In genomic region chr2:9797086-9797485, GRCh38 we compare ENCODE assay signal across 20 cellular contexts.
"Had no signal": no experiment of that assay in that cellular context is flagged by ENCODE, and none has a peak within 500 bp of the region (broad histone marks: within the 10 kb centered on the region; RNA-seq: fewer than 3 reads in every experiment).

No MANE protein-coding gene starts in this region.

- H3K36me3 ChIP-seq: cardiac muscle cell, tibial artery had no signal

- H3K9me3 ChIP-seq: mucosa of descending colon, tibial artery had no signal

- DNase-seq: activated B cell treated with CpG ODN at 0.5 μM for 24 hours; activated CD4-positive, alpha-beta T cell treated with anti-CD3 and anti-CD28 coated beads for 4 hours; activated CD4-positive, alpha-beta T cell treated with anti-CD3 and anti-CD28 coated beads, Interleukin-2, amount 50 U/mL, for 48 hours; activated effector memory CD4-positive, alpha-beta T cell treated with Interleukin-2 at 50 U/mL for 16 hours; activated naive CD4-positive, alpha-beta T cell treated with anti-CD3 and anti-CD28 coated beads, Interleukin-2, amount 10 ng/mL, durations not matched to agents 7 days and 5 days; activated naive CD8-positive, alpha-beta T cell treated with anti-CD3 and anti-CD28 coated beads, Interleukin-2, amount 50 U/mL, for 24 hours; activated T-cell treated with anti-CD3 and anti-CD28 coated beads, Interleukin-2, amount 50 U/mL, for 72 hours; effector CD4-positive, alpha-beta T cell; hypothalamus; left cardiac atrium; mucosa of descending colon; stimulated activated CD4-positive, alpha-beta T cell treated with anti-CD3 and anti-CD28 coated beads, Interleukin-4, amount 100 ng/mL, for 24 hours; stimulated activated naive CD8-positive, alpha-beta T cell treated with anti-CD3 and anti-CD28 coated beads, Interleukin-15, Interleukin-2, amounts not matched to agents 100 U/mL and 50 U/mL, for 24 hours; substantia nigra; T1000 had no signal

- H3K27me3 ChIP-seq: cardiac muscle cell had no signal

- H3K9me3 Mint-ChIP-seq: activated naive CD8-positive, alpha-beta T cell treated with anti-CD3 and anti-CD28 coated beads, Interleukin-2, amount 50 U/mL, for 24 hours; dendritic cell treated with granulocyte-macrophage colony-stimulating factor and Interleukin-4, amounts not matched to agents 40 ng/mL and 50 ng/mL, for 4 days; neural crest cell; T-helper 1 cell treated with Interleukin-12 subunit alpha and Interleukin-12 subunit beta and Interleukin-4 antibody, amounts not matched to agents 30 μg/mL and 1 μg/mL, for 36 hours had no signal

- H3K27ac Mint-ChIP-seq: activated B cell treated with CpG ODN at 0.5 μM for 24 hours; activated naive CD4-positive, alpha-beta T cell treated with anti-CD3 and anti-CD28 coated beads, Interleukin-2, amount 10 ng/mL, durations not matched to agents 7 days and 5 days; activated naive CD8-positive, alpha-beta T cell treated with anti-CD3 and anti-CD28 coated beads, Interleukin-2, amount 50 U/mL, for 24 hours; T-helper 1 cell treated with Interleukin-12 subunit alpha and Interleukin-12 subunit beta and Interleukin-4 antibody, amounts not matched to agents 30 μg/mL and 1 μg/mL, for 36 hours had no signal

- H3K4me3 ChIP-seq: cardiac muscle cell, mucosa of descending colon, tibial artery had no signal

- ATAC-seq: activated naive CD8-positive, alpha-beta T cell treated with anti-CD3 and anti-CD28 coated beads, Interleukin-2, amount 50 U/mL, for 24 hours; activated T-cell treated with anti-CD3 and anti-CD28 coated beads, Interleukin-2, amount 50 U/mL, for 72 hours; left cardiac atrium; stimulated activated naive CD8-positive, alpha-beta T cell treated with anti-CD3 and anti-CD28 coated beads, Interleukin-15, Interleukin-2, amounts not matched to agents 100 U/mL and 50 U/mL, for 24 hours had no signal

- H3K27ac ChIP-seq: cardiac muscle cell, tibial artery had no signal

- H3K4me3 Mint-ChIP-seq: activated B cell treated with CpG ODN at 0.5 μM for 24 hours; activated naive CD4-positive, alpha-beta T cell treated with anti-CD3 and anti-CD28 coated beads, Interleukin-2, amount 10 ng/mL, durations not matched to agents 7 days and 5 days; activated naive CD8-positive, alpha-beta T cell treated with anti-CD3 and anti-CD28 coated beads, Interleukin-2, amount 50 U/mL, for 24 hours; activated T-cell treated with anti-CD3 and anti-CD28 coated beads, Interleukin-2, amount 50 U/mL, for 72 hours; dendritic cell treated with granulocyte-macrophage colony-stimulating factor and Interleukin-4, amounts not matched to agents 40 ng/mL and 50 ng/mL, for 4 days; neural crest cell; T-helper 1 cell treated with Interleukin-12 subunit alpha and Interleukin-12 subunit beta and Interleukin-4 antibody, amounts not matched to agents 30 μg/mL and 1 μg/mL, for 36 hours had no signal
